In the genomic region with DNA sequence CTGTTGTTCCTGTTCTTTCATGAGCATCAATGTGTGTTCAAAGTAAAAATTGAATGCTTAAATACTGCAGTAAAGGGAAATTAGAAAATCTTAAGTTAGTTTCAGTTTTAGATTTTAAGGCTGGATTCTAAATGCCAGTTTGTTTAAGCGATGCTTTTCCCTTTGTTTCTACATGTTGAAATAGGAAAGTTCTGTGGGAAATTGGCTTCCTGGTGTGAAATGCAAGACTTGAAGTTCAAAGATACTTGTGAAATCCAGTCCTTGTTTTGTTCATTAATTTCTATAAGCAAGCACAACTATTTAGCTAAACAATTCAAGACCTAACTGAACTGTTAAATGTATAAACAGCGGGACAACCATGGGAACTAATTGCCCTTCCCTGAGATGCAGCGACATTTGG, we compare ENCODE assay signal across 30 cellular contexts.
"Had no signal": no experiment of that assay in that cellular context is flagged by ENCODE, and none has a peak within 500 bp of the region (broad histone marks: within the 10 kb centered on the region; RNA-seq: fewer than 3 reads in every experiment).

No MANE protein-coding gene starts in this region.

- H3K4me3 ChIP-seq: ascending aorta, esophagus squamous epithelium, heart right ventricle, left ventricle myocardium inferior, lung, skin epidermis, uterus had no signal

- H3K4me3 Mint-ChIP-seq: activated CD4-positive, alpha-beta memory T cell treated with anti-CD3 and anti-CD28 coated beads, Interleukin-2, amount 10 ng/mL, durations not matched to agents 7 days and 5 days; activated CD4-positive, alpha-beta T cell treated with anti-CD3 and anti-CD28 coated beads, Interleukin-2, amount 10 ng/mL, durations not matched to agents 7 days and 5 days; activated naive CD4-positive, alpha-beta T cell treated with anti-CD3 and anti-CD28 coated beads, Interleukin-2, amount 10 ng/mL, durations not matched to agents 7 days and 5 days; activated naive CD8-positive, alpha-beta T cell treated with anti-CD3 and anti-CD28 coated beads, Interleukin-2, amount 10 ng/mL, durations not matched to agents 7 days and 5 days; activated T-cell treated with anti-CD3 and anti-CD28 coated beads, Interleukin-2, amount 50 U/mL, for 24 hours; central memory CD8-positive, alpha-beta T cell; naive B cell; neural crest cell; stimulated activated effector memory CD8-positive, alpha-beta T cell treated with anti-CD3 and anti-CD28 coated beads, Interleukin-12 subunit alpha, Interleukin-12 subunit beta, amount 100 ng/mL, for 72 hours; stimulated activated naive CD8-positive, alpha-beta T cell treated with anti-CD3 and anti-CD28 coated beads, Interleukin-15, Interleukin-2, amounts not matched to agents 100 ng/mL and 50 ng/mL, for 24 hours; T-helper 17 cell; type B pancreatic cell had no signal

- H3K36me3 Mint-ChIP-seq: activated naive CD4-positive, alpha-beta T cell treated with anti-CD3 and anti-CD28 coated beads, Interleukin-2, amount 10 ng/mL, durations not matched to agents 7 days and 5 days; activated naive CD8-positive, alpha-beta T cell treated with anti-CD3 and anti-CD28 coated beads, Interleukin-2, amount 10 ng/mL, durations not matched to agents 7 days and 5 days; stimulated activated effector memory CD8-positive, alpha-beta T cell treated with anti-CD3 and anti-CD28 coated beads, Interleukin-12 subunit alpha, Interleukin-12 subunit beta, amount 100 ng/mL, for 72 hours; type B pancreatic cell had no signal

- H3K9me3 ChIP-seq: ascending aorta, esophagus squamous epithelium, heart right ventricle, left ventricle myocardium inferior, uterus had no signal

- H3K36me3 ChIP-seq: ascending aorta, esophagus squamous epithelium, uterus had no signal

- H3K27ac Mint-ChIP-seq: activated CD4-positive, alpha-beta memory T cell treated with anti-CD3 and anti-CD28 coated beads, Interleukin-2, amount 10 ng/mL, durations not matched to agents 7 days and 5 days; activated CD4-positive, alpha-beta T cell treated with anti-CD3 and anti-CD28 coated beads, Interleukin-2, amount 10 ng/mL, durations not matched to agents 7 days and 5 days; activated naive CD4-positive, alpha-beta T cell treated with anti-CD3 and anti-CD28 coated beads, Interleukin-2, amount 10 ng/mL, durations not matched to agents 7 days and 5 days; activated naive CD8-positive, alpha-beta T cell treated with anti-CD3 and anti-CD28 coated beads, Interleukin-2, amount 10 ng/mL, durations not matched to agents 7 days and 5 days; activated T-cell treated with anti-CD3 and anti-CD28 coated beads, Interleukin-2, amount 50 U/mL, for 24 hours; naive B cell; stimulated activated effector memory CD8-positive, alpha-beta T cell treated with anti-CD3 and anti-CD28 coated beads, Interleukin-12 subunit alpha, Interleukin-12 subunit beta, amount 100 ng/mL, for 72 hours; stimulated activated naive CD8-positive, alpha-beta T cell treated with anti-CD3 and anti-CD28 coated beads, Interleukin-15, Interleukin-2, amounts not matched to agents 100 ng/mL and 50 ng/mL, for 24 hours; T-helper 17 cell; type B pancreatic cell had no signal

- DNase-seq: activated CD4-positive, alpha-beta memory T cell treated with anti-CD3 and anti-CD28 coated beads, Interleukin-2, amount 10 ng/mL, durations not matched to agents 7 days and 5 days; activated CD4-positive, alpha-beta T cell treated with anti-CD3 and anti-CD28 coated beads, Interleukin-2, amount 10 ng/mL, durations not matched to agents 7 days and 5 days; activated CD4-positive, CD25-positive, alpha-beta regulatory T cell treated with anti-CD3 and anti-CD28 coated beads, Interleukin-2, amount 50 U/mL, for 72 hours; activated CD8-positive, alpha-beta memory T cell treated with anti-CD3 and anti-CD28 coated beads, Interleukin-2, amount 50 U/mL, for 48 hours; activated gamma-delta T cell; activated naive CD4-positive, alpha-beta T cell treated with anti-CD3 and anti-CD28 coated beads, Interleukin-2, amount 10 ng/mL, durations not matched to agents 7 days and 5 days; activated naive CD8-positive, alpha-beta T cell treated with anti-CD3 and anti-CD28 coated beads, Interleukin-2, amount 10 ng/mL, durations not matched to agents 7 days and 5 days; activated T-cell treated with anti-CD3 and anti-CD28 coated beads, Interleukin-2, amount 50 U/mL, for 24 hours; dermis blood vessel endothelial cell; effector CD4-positive, alpha-beta T cell; esophagus squamous epithelium; foreskin keratinocyte; heart right ventricle; left ventricle myocardium inferior; naive B cell; retina; stimulated activated CD4-positive, alpha-beta T cell treated with anti-CD3 and anti-CD28 coated beads, Interleukin-4, amount 100 ng/mL, for 24 hours; T-helper 17 cell; uterus had no signal

- H3K27ac ChIP-seq: ascending aorta, epithelial cell of prostate, esophagus squamous epithelium, foreskin keratinocyte, heart right ventricle, left ventricle myocardium inferior, skin epidermis, uterus had no signal

- H3K4me1 Mint-ChIP-seq: activated CD4-positive, alpha-beta T cell treated with anti-CD3 and anti-CD28 coated beads, Interleukin-2, amount 10 ng/mL, durations not matched to agents 7 days and 5 days; activated naive CD4-positive, alpha-beta T cell treated with anti-CD3 and anti-CD28 coated beads, Interleukin-2, amount 10 ng/mL, durations not matched to agents 7 days and 5 days; activated naive CD8-positive, alpha-beta T cell treated with anti-CD3 and anti-CD28 coated beads, Interleukin-2, amount 10 ng/mL, durations not matched to agents 7 days and 5 days; central memory CD8-positive, alpha-beta T cell; naive B cell; stimulated activated effector memory CD8-positive, alpha-beta T cell treated with anti-CD3 and anti-CD28 coated beads, Interleukin-12 subunit alpha, Interleukin-12 subunit beta, amount 100 ng/mL, for 72 hours; T-helper 17 cell had no signal

- H3K4me1 ChIP-seq: esophagus squamous epithelium, uterus had no signal

- H3K27me3 Mint-ChIP-seq: activated naive CD4-positive, alpha-beta T cell treated with anti-CD3 and anti-CD28 coated beads, Interleukin-2, amount 10 ng/mL, durations not matched to agents 7 days and 5 days; naive B cell; stimulated activated naive CD8-positive, alpha-beta T cell treated with anti-CD3 and anti-CD28 coated beads, Interleukin-15, Interleukin-2, amounts not matched to agents 100 ng/mL and 50 ng/mL, for 24 hours; T-helper 17 cell; type B pancreatic cell had no signal

- FAIRE-seq: bronchial epithelial cell, colon had no signal

- H3K27me3 ChIP-seq: ascending aorta, esophagus squamous epithelium, heart right ventricle, uterus had no signal
